ENCODE assay signal across 17 cellular contexts in the genomic region with DNA sequence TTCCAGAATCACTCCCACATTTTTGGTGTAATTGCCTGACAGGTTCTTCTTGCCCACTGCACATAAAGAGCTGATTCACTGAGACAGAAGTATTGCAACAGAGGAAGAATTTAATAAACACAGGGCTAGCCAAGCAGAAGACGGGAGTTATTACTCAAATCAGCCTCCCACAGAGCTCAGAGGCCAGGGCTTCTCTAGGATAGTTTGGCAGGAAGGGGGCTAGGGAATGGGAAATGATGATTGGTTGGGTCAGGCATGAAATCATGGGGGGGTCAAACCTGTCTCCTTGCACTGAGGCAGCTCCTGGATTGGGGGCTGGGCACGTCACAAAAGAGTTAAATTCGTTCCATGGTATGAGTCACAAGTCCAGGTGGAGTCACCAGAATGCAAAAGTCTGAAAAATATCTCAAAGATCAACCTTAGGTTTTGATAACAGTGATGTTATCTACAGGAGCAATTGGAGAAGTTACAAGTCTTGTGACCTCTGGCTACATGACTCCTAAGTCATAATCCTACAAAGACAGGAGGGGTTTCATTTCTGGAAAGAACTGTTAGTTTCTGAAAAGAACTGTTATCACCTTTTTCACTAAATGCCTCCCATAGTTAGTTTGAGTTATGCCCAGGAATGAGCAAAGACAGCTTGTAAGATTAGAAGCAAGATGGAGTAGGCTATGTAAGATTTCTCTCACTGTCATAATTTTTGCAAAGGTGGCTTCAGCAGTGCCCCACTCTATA. TPM values are rescaled to one million over a fixed set of nuclear protein-coding genes. Genes with fewer than 3 reads are reported as not detected.
A peak's percentile ranks its signal among the peaks of the same experiment; 100 is the strongest.
DNase-seq lines count a peak whose midpoint lies in the region; ATAC-seq, FAIRE-seq and TF ChIP-seq lines count a peak whose summit lies in the region.
"Had no signal": no experiment of that assay in that cellular context is flagged by ENCODE, and none has a peak within 500 bp of the region (broad histone marks: within the 10 kb centered on the region; RNA-seq: fewer than 3 reads in every experiment).

No MANE protein-coding gene starts in this region.

- no peaks in the 10 kb centered on the region for H3K36me3 ChIP-seq in astrocyte (ENCODE audit: insufficient read depth, low read length)
- H3K36me3 ChIP-seq in gastroesophageal sphincter = no peaks in the 10 kb centered on the region

- H3K79me2 ChIP-seq in astrocyte (ENCODE audit: insufficient read depth, low read length) = no peaks in the 10 kb centered on the region

- no peaks in the 10 kb centered on the region for H4K20me1 ChIP-seq in astrocyte (ENCODE audit: insufficient read depth, low read length)

- H3K9ac ChIP-seq in astrocyte (ENCODE audit: low read length) = no peak overlapping the region

- TF ChIP-seq CTCF in HFFc6 (IDR thresholded peaks at IDR 0.05) = no peak
- TF ChIP-seq CTCF in astrocyte (IDR thresholded peaks at IDR 0.05; ENCODE audit: insufficient read depth, low read depth, low read length) = no peak
- TF ChIP-seq CTCF in gastroesophageal sphincter (IDR thresholded peaks at IDR 0.05) = no peak

- no peak for TF ChIP-seq EP300 in gastroesophageal sphincter (IDR thresholded peaks at IDR 0.05)

- no peak overlapping the region for H3K4me3 ChIP-seq in astrocyte (ENCODE audit: insufficient read depth, low read depth, low read length)
- H3K4me3 ChIP-seq in gastroesophageal sphincter = no peak overlapping the region

- WGBS in gastroesophageal sphincter (ENCODE audit: low coverage in 1 of 2), 2 donors = 46 to 53% methylated on average over 3 of the region's 3 CpGs

- H3K27me3 Mint-ChIP-seq in HFFc6 (ENCODE audit: insufficient read depth) = no peaks in the 10 kb centered on the region; the same call in 1 of the 2 replicates
- peaks cover 11% of the 10 kb centered on the region for H3K27me3 Mint-ChIP-seq in astrocyte (ENCODE audit: low read depth, unreplicated experiment)

- no peaks in the 10 kb centered on the region for H3K27me3 ChIP-seq in astrocyte (ENCODE audit: insufficient read depth, low read length)
- H3K27me3 ChIP-seq in gastroesophageal sphincter = peaks cover 12% of the 10 kb centered on the region

- no peak overlapping the region for H3K27ac ChIP-seq in astrocyte (ENCODE audit: low read depth, low read length)
- H3K27ac ChIP-seq in gastroesophageal sphincter = peak overlapping the region in 1 of 4 donors; percentile 24

- peak overlapping the region; percentile 29 for H3K4me2 ChIP-seq in astrocyte (ENCODE audit: low read length)

- H3K4me1 ChIP-seq in astrocyte (ENCODE audit: insufficient read depth, low read length) (peaks cover 4% of the 10 kb centered on the region), gastroesophageal sphincter (no peaks in the 10 kb centered on the region)

- peaks cover 26% of the 10 kb centered on the region for H3K9me3 Mint-ChIP-seq in HFFc6
- peaks cover 15% of the 10 kb centered on the region for H3K9me3 Mint-ChIP-seq in astrocyte (ENCODE audit: unreplicated experiment)

- peak overlapping the region; percentile 86 for H3K27ac Mint-ChIP-seq in HFFc6
- no peak overlapping the region for H3K27ac Mint-ChIP-seq in astrocyte (ENCODE audit: unreplicated experiment)
- H3K27ac Mint-ChIP-seq: activated naive CD8-positive, alpha-beta T cell treated with anti-CD3 and anti-CD28 coated beads, Interleukin-2, amount 10 ng/mL, durations not matched to agents 7 days and 5 days had no signal

- H2AFZ ChIP-seq in astrocyte (ENCODE audit: low read depth, low read length) = no peak overlapping the region

- ATAC-seq in gastroesophageal sphincter (peak; percentile 69), HG02981 (IDR thresholded peaks at IDR 0.05; ENCODE audit: unreplicated experiment) (no peak)

- TF ChIP-seq POLR2A in gastroesophageal sphincter (IDR thresholded peaks at IDR 0.05) = no peak

- peaks cover 32% of the 10 kb centered on the region for H3K36me3 Mint-ChIP-seq in HFFc6 (ENCODE audit: low read depth)
- no peaks in the 10 kb centered on the region for H3K36me3 Mint-ChIP-seq in astrocyte (ENCODE audit: low read depth, unreplicated experiment)
- H3K36me3 Mint-ChIP-seq: activated naive CD8-positive, alpha-beta T cell treated with anti-CD3 and anti-CD28 coated beads, Interleukin-2, amount 10 ng/mL, durations not matched to agents 7 days and 5 days; memory B cell had no signal

- H3K4me1 Mint-ChIP-seq in HFFc6 (ENCODE audit: low read depth) (peaks cover 96% of the 10 kb centered on the region), astrocyte (ENCODE audit: low read depth, unreplicated experiment) (peaks cover 25% of the 10 kb centered on the region)

- H3K9me3 ChIP-seq in astrocyte (ENCODE audit: insufficient read depth, low read depth, low read length) (no peaks in the 10 kb centered on the region), gastroesophageal sphincter (peaks cover 0 to 14% (median 0%) of the 10 kb centered on the region in 3 donors)

- peak; percentile 36 for DNase-seq in AG08395 (ENCODE audit: low spot score)
- DNase-seq in HFFc6 = peak; percentile 59
- DNase-seq in astrocyte (ENCODE audit: low read depth) = peak; percentile 93
- DNase-seq in OCI-M2 (lab: John Stamatoyannopoulos, UW; ENCODE audit: unreplicated experiment) = no peak
- DNase-seq in iPS-NIHi7 (ENCODE audit: extremely low spot score) = no peak
- no peak for DNase-seq in NK-92 (lab: John Stamatoyannopoulos, UW; ENCODE audit: unreplicated experiment)
- DNase-seq: activated naive CD8-positive, alpha-beta T cell treated with anti-CD3 and anti-CD28 coated beads, Interleukin-2, amount 10 ng/mL, durations not matched to agents 7 days and 5 days; effector CD8-positive, alpha-beta T cell; hypothalamus; Karpas-422; NCI-H2107; stimulated activated CD4-positive, alpha-beta T cell treated with anti-CD3 and anti-CD28 coated beads, Interleukin-1b, Interleukin-23, amount 100 ng/mL, for 48 hours had no signal

- FAIRE-seq in astrocyte (lab: Jason Lieb, UNC) = no peak

- H3K4me3 Mint-ChIP-seq in HFFc6 (peak overlapping the region; percentile 70), astrocyte (ENCODE audit: unreplicated experiment) (no peak overlapping the region)
- H3K4me3 Mint-ChIP-seq: memory B cell had no signal

RNA-seq across cellular contexts. Expression of gene ERCC6, which starts 30.3 kb away (rescaled TPM):
- 10 to 100 TPM; 52.5 to 97.5 (median 59.3) TPM for total RNA-seq in HFFc6 (2021; fragmentation: NEBNext Ultra II Directional; extraction: Animal tissue kit (Norgen Biotek cat#: 25700))
- total RNA-seq in astrocyte = 20.1 and 22.3 TPM in 2 replicates
- total RNA-seq in gastroesophageal sphincter = 10 to 100 TPM in 2 of 4 donors, 1 to 10 TPM in 2; 9.6 to 13.5 (median 11.0) TPM

RNA-seq across cellular contexts. Expression of gene SLC18A3, which starts 40.9 kb away (rescaled TPM):
- not detected for total RNA-seq in HFFc6 (2021; fragmentation: NEBNext Ultra II Directional; extraction: Animal tissue kit (Norgen Biotek cat#: 25700))
- 1.0 and 4.6 TPM in 2 replicates for total RNA-seq in astrocyte
- total RNA-seq in gastroesophageal sphincter = 1 to 10 TPM in 2 of 4 donors, under 1 TPM in 1, not detected in 1; 0.12 to 1.7 (median 1.5) TPM
- total RNA-seq: activated naive CD8-positive, alpha-beta T cell treated with anti-CD3 and anti-CD28 coated beads, Interleukin-2, amount 10 ng/mL, durations not matched to agents 7 days and 5 days; G401; OCI-LY7 had no signal

RNA-seq across cellular contexts. Expression of gene CHAT, which starts 44.6 kb away (rescaled TPM):
- total RNA-seq in HFFc6 (2021; fragmentation: NEBNext Ultra II Directional; extraction: Animal tissue kit (Norgen Biotek cat#: 25700)) = not detected
- total RNA-seq in astrocyte = 0.12 and 1.00 TPM in 2 replicates
- total RNA-seq in gastroesophageal sphincter = 1 to 10 TPM in 1 of 4 donors, under 1 TPM in 1, not detected in 2; 0.94 to 1.6 TPM
- total RNA-seq: activated naive CD8-positive, alpha-beta T cell treated with anti-CD3 and anti-CD28 coated beads, Interleukin-2, amount 10 ng/mL, durations not matched to agents 7 days and 5 days; G401; OCI-LY7 had no signal

Comparison
In these comparisons a context has a peak if more than half of its experiments do, and no peak if none do; other contexts are left out.
1. DNase-seq: peak in AG08395 (single experiment), HFFc6 (single experiment) and astrocyte (single experiment); none in OCI-M2 (single experiment), iPS-NIHi7 (single experiment) and NK-92 (single experiment).